ENCODE assay signal across 1 cellular context in the genomic region with DNA sequence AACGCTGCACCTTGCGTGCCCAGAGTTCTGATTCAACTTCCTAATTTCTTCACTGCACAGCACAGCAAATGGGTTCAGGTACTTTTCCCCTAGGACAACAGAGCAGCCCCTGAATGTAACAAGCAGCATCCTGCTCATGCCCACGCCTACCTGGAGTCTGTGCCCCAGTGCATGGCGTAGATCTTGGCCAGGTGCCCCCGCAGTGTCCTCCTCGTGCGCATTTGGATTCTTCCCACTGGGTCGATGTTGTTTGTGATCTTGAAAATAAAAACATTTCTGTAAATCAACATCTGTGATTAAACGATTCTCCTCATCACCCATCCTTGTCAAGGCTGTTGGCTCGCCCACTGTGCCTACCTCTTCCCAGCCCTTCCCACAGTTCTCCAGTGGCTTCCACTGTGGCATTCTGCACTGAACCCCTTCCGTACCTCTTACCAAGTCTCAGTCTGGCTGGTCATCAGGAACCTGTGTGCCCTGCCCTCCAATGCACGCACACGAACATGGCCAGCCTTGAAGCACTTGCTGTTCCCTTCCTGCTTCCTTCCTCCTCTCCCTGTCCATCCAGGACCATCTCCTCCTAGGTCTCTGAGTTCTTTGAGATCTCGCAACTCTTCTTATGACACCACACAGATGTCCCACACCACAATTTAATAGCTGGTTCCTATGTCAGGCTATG.
TF ChIP-seq lines count a peak whose summit lies in the region.

No MANE protein-coding gene starts in this region.

TF ChIP-seq in K562, 482 proteins besides CTCF, POLR2A, EP300 and RAD21:
- no peak for TF ChIP-seq ZNF830 (CRISPR knock-in tag; IDR thresholded peaks at IDR 0.05)
- 0 out of 2 replicates have a peak, but pooled peaks have one; percentile 33 for TF ChIP-seq SUPT5H (IDR thresholded peaks at IDR 0.05)
